Comparison of ENCODE assay signal across 1 cellular context in the genomic region with DNA sequence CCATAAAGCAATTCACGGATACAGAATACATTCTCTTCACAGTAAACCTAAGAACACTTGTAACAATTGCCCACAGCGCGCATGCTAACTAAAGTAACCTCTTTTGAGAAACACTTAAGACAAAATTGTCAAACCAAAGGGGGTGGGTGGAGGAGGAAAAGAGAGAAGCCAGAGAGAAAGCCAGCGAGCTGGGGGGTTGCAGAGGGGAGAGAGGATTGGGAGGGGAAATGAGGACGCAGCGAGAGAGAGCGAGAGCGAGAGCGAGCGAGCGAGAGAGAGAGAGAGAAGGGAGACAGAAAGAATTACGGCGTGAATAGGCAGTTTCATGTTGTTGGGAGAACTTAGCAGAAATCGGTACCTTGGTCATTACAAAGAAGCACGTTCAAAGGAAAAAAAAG.
TF ChIP-seq lines count a peak whose summit lies in the region.

No MANE protein-coding gene starts in this region.

TF ChIP-seq in A549, 52 proteins besides CTCF, POLR2A, EP300 and RAD21:
- TF ChIP-seq, protein P1, sequence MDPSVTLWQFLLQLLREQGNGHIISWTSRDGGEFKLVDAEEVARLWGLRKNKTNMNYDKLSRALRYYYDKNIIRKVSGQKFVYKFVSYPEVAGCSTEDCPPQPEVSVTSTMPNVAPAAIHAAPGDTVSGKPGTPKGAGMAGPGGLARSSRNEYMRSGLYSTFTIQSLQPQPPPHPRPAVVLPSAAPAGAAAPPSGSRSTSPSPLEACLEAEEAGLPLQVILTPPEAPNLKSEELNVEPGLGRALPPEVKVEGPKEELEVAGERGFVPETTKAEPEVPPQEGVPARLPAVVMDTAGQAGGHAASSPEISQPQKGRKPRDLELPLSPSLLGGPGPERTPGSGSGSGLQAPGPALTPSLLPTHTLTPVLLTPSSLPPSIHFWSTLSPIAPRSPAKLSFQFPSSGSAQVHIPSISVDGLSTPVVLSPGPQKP (IDR thresholded peaks at IDR 0.05; ENCODE audit: low read depth, low read length): no peak
- TF ChIP-seq CBX2 (IDR thresholded peaks at IDR 0.05; ENCODE audit: borderline replicate concordance, low read depth) (no peak), EHMT2 (IDR thresholded peaks at IDR 0.05; ENCODE audit: low read depth) (no peak), RCOR1 (IDR thresholded peaks at IDR 0.05; ENCODE audit: low read depth, low read length) (no peak), MAZ (IDR thresholded peaks at IDR 0.05; ENCODE audit: borderline replicate concordance, low read depth, low read length) (no peak), NR3C1 (IDR thresholded peaks at IDR 0.05) (no peak), JUNB (IDR thresholded peaks at IDR 0.05) (no peak), CBX8 (IDR thresholded peaks at IDR 0.05) (no peak), JUN (IDR thresholded peaks at IDR 0.05) (no peak), RARB (CRISPR knock-in tag; IDR thresholded peaks at IDR 0.05) (no peak)
